In genomic region chr1:151402764-151403163, GRCh38 we compare ENCODE assay signal across 21 cellular contexts. TPM values are rescaled to one million over a fixed set of nuclear protein-coding genes. Genes with fewer than 3 reads are reported as not detected.
DNase-seq lines count a peak whose midpoint lies in the region; ATAC-seq and TF ChIP-seq lines count a peak whose summit lies in the region.
"Had no signal": no experiment of that assay in that cellular context is flagged by ENCODE, and none has a peak within 500 bp of the region (broad histone marks: within the 10 kb centered on the region; RNA-seq: fewer than 3 reads in every experiment).

No MANE protein-coding gene starts in this region.

- CTCF ChIA-PET in activated CD8-positive, alpha-beta memory T cell treated with anti-CD3 and anti-CD28 coated beads, Interleukin-2, amount 10 ng/mL, durations not matched to agents 7 days and 5 days (lab: Charles Lee): interaction anchor here (1.2 to 1.3 kb wide), 2 partner anchors 62 to 122 kb away, joined by 3 to 4 read pairs; no protein-coding TSS in a partner anchor

- no peaks in the 10 kb centered on the region for H3K9me3 Mint-ChIP-seq in activated CD8-positive, alpha-beta memory T cell treated with anti-CD3 and anti-CD28 coated beads, Interleukin-2, amount 10 ng/mL, durations not matched to agents 7 days and 5 days (ENCODE audit: low read depth)
- H3K9me3 Mint-ChIP-seq in HFFc6 (no peaks in the 10 kb centered on the region), nephron progenitor cell (no peaks in the 10 kb centered on the region)
- no peaks in the 10 kb centered on the region for H3K9me3 Mint-ChIP-seq in central memory CD8-positive, alpha-beta T cell
- H3K9me3 Mint-ChIP-seq: activated T-helper 17 cell treated with anti-CD3 and anti-CD28 coated beads, Interleukin-2, amount 50 U/mL, for 72 hours had no signal

- DNase-seq in activated CD8-positive, alpha-beta memory T cell treated with anti-CD3 and anti-CD28 coated beads, Interleukin-2, amount 10 ng/mL, durations not matched to agents 7 days and 5 days: no peak
- no peak for DNase-seq in activated CD8-positive, alpha-beta memory T cell treated with anti-CD3 and anti-CD28 coated beads, Interleukin-2, amount 50 U/mL, for 4 hours
- DNase-seq in HFFc6 (no peak), nephron progenitor cell (no peak), NCI-H2029 treated with DMSO at 0.1 percent for 48 hours (lab: John Stamatoyannopoulos, UW) (no peak), HuH-7.5 (ENCODE audit: low spot score) (no peak)
- no peak for DNase-seq in central memory CD8-positive, alpha-beta T cell (ENCODE audit: low spot score in 2 of 2)
- DNase-seq: activated CD4-positive, alpha-beta T cell treated with anti-CD3 and anti-CD28 coated beads, Interleukin-2, amount 50 U/mL, for 1 hour; amygdala; effector memory CD4-positive, alpha-beta T cell; GOT3; heart right ventricle; MM.1S; NCI-H1694 treated with DMSO at 0.1 percent for 48 hours; NK-92 treated with Interleukin-12 subunit alpha and Interleukin-12 subunit beta, amount 100 ng/mL, for 24 hours; retina; stimulated activated CD4-positive, alpha-beta T cell treated with anti-CD3 and anti-CD28 coated beads, Interleukin-15, amount 100 ng/mL, for 24 hours; stimulated activated naive CD4-positive, alpha-beta T cell treated with Interleukin-2 at 50 U/mL for 16 hours; trophoblast cell had no signal

- H3K4me3 Mint-ChIP-seq in activated CD8-positive, alpha-beta memory T cell treated with anti-CD3 and anti-CD28 coated beads, Interleukin-2, amount 10 ng/mL, durations not matched to agents 7 days and 5 days: no peak overlapping the region
- H3K4me3 Mint-ChIP-seq in HFFc6 (no peak overlapping the region), nephron progenitor cell (no peak overlapping the region)
- H3K4me3 Mint-ChIP-seq in central memory CD8-positive, alpha-beta T cell: no peak overlapping the region

- peak overlapping the region; percentile 61 for H3K27ac Mint-ChIP-seq in activated CD8-positive, alpha-beta memory T cell treated with anti-CD3 and anti-CD28 coated beads, Interleukin-2, amount 10 ng/mL, durations not matched to agents 7 days and 5 days
- peak overlapping the region; percentile 14; the same call in 1 of the 2 replicates for H3K27ac Mint-ChIP-seq in HFFc6
- H3K27ac Mint-ChIP-seq in central memory CD8-positive, alpha-beta T cell (ENCODE audit: low read depth): peak overlapping the region; percentile 22
- peak overlapping the region; percentile 81 for H3K27ac Mint-ChIP-seq in nephron progenitor cell

- no peak for TF ChIP-seq CTCF in HFFc6 (IDR thresholded peaks at IDR 0.05)
- TF ChIP-seq CTCF in nephron progenitor cell (IDR thresholded peaks at IDR 0.05): no peak

- no peaks in the 10 kb centered on the region for H3K27me3 Mint-ChIP-seq in activated CD8-positive, alpha-beta memory T cell treated with anti-CD3 and anti-CD28 coated beads, Interleukin-2, amount 10 ng/mL, durations not matched to agents 7 days and 5 days
- no peaks in the 10 kb centered on the region for H3K27me3 Mint-ChIP-seq in HFFc6 (ENCODE audit: insufficient read depth)
- no peaks in the 10 kb centered on the region for H3K27me3 Mint-ChIP-seq in central memory CD8-positive, alpha-beta T cell
- peaks cover 6% of the 10 kb centered on the region for H3K27me3 Mint-ChIP-seq in nephron progenitor cell (ENCODE audit: low read depth, poor library complexity)
- H3K27me3 Mint-ChIP-seq: activated T-helper 17 cell treated with anti-CD3 and anti-CD28 coated beads, Interleukin-2, amount 50 U/mL, for 72 hours had no signal

- H3K36me3 Mint-ChIP-seq in activated CD8-positive, alpha-beta memory T cell treated with anti-CD3 and anti-CD28 coated beads, Interleukin-2, amount 10 ng/mL, durations not matched to agents 7 days and 5 days: peaks cover 50% of the 10 kb centered on the region
- H3K36me3 Mint-ChIP-seq in HFFc6 (ENCODE audit: low read depth) (peaks cover 51% of the 10 kb centered on the region), nephron progenitor cell (ENCODE audit: low read depth) (peaks cover 58% of the 10 kb centered on the region)
- H3K36me3 Mint-ChIP-seq in central memory CD8-positive, alpha-beta T cell (ENCODE audit: insufficient read depth): peaks cover 60% of the 10 kb centered on the region

- ATAC-seq in activated CD8-positive, alpha-beta memory T cell treated with anti-CD3 and anti-CD28 coated beads, Interleukin-2, amount 10 ng/mL, durations not matched to agents 7 days and 5 days: no peak
- no peak for ATAC-seq in central memory CD8-positive, alpha-beta T cell (replicated peaks; ENCODE audit: extremely low read depth, poor library complexity, severe bottlenecking)
- ATAC-seq in GM18907 (IDR thresholded peaks at IDR 0.05; ENCODE audit: unreplicated experiment): no peak
- ATAC-seq: activated T-helper 17 cell treated with anti-CD3 and anti-CD28 coated beads, Interleukin-2, amount 50 U/mL, for 72 hours; heart right ventricle had no signal

- peaks cover 34% of the 10 kb centered on the region for H3K4me1 Mint-ChIP-seq in activated CD8-positive, alpha-beta memory T cell treated with anti-CD3 and anti-CD28 coated beads, Interleukin-2, amount 10 ng/mL, durations not matched to agents 7 days and 5 days
- H3K4me1 Mint-ChIP-seq in HFFc6 (ENCODE audit: low read depth) (peaks cover 35% of the 10 kb centered on the region), nephron progenitor cell (peaks cover 32% of the 10 kb centered on the region)
- H3K4me1 Mint-ChIP-seq in central memory CD8-positive, alpha-beta T cell: peaks cover 24% of the 10 kb centered on the region

RNA-seq across cellular contexts. Expression of gene PSMB4, which starts 3.4 kb away (rescaled TPM):
- total RNA-seq in activated CD8-positive, alpha-beta memory T cell treated with anti-CD3 and anti-CD28 coated beads, Interleukin-2, amount 10 ng/mL, durations not matched to agents 7 days and 5 days: 100 to 1,000 TPM; 284 to 365 TPM
- 100 to 1,000 TPM; 342 to 409 (median 371) TPM for total RNA-seq in HFFc6 (2021; fragmentation: NEBNext Ultra II Directional; extraction: Animal tissue kit (Norgen Biotek cat#: 25700))

RNA-seq across cellular contexts. Expression of gene SELENBP1, which starts 30.3 kb away (rescaled TPM):
- total RNA-seq in activated CD8-positive, alpha-beta memory T cell treated with anti-CD3 and anti-CD28 coated beads, Interleukin-2, amount 10 ng/mL, durations not matched to agents 7 days and 5 days: not detected
- 10 to 100 TPM; 11.2 to 15.6 (median 14.6) TPM for total RNA-seq in HFFc6 (2021; fragmentation: NEBNext Ultra II Directional; extraction: Animal tissue kit (Norgen Biotek cat#: 25700))
- total RNA-seq: activated T-helper 17 cell treated with anti-CD3 and anti-CD28 coated beads, Interleukin-2, amount 50 U/mL, for 72 hours had no signal

RNA-seq across cellular contexts. Expression of gene RFX5, which starts 55.7 kb away (rescaled TPM):
- 100 to 1,000 TPM; 109 to 139 TPM for total RNA-seq in activated CD8-positive, alpha-beta memory T cell treated with anti-CD3 and anti-CD28 coated beads, Interleukin-2, amount 10 ng/mL, durations not matched to agents 7 days and 5 days
- 10 to 100 TPM; 32.1 to 39.0 (median 35.7) TPM for total RNA-seq in HFFc6 (2021; fragmentation: NEBNext Ultra II Directional; extraction: Animal tissue kit (Norgen Biotek cat#: 25700))

RNA-seq across cellular contexts. Expression of gene POGZ, which starts 56.5 kb away (rescaled TPM):
- 10 to 100 TPM; 79.6 to 83.5 TPM for total RNA-seq in activated CD8-positive, alpha-beta memory T cell treated with anti-CD3 and anti-CD28 coated beads, Interleukin-2, amount 10 ng/mL, durations not matched to agents 7 days and 5 days
- total RNA-seq in HFFc6 (2021; fragmentation: NEBNext Ultra II Directional; extraction: Animal tissue kit (Norgen Biotek cat#: 25700)): 10 to 100 TPM; 34.9 to 40.3 (median 37.9) TPM

Comparison
In these comparisons a context has a peak if more than half of its experiments do, and no peak if none do; other contexts are left out.
1. H3K27ac Mint-ChIP-seq: peak in every context shown above with its lines; median percentile 81 in nephron progenitor cell; 61 in activated CD8-positive, alpha-beta memory T cell treated with anti-CD3 and anti-CD28 coated beads, Interleukin-2, amount 10 ng/mL, durations not matched to agents 7 days and 5 days; 22 in central memory CD8-positive, alpha-beta T cell; 14 in HFFc6.
2. RNA of gene SELENBP1, which starts 30.3 kb away (total RNA-seq): 11.2 to 15.6 TPM in HFFc6; not detected in activated CD8-positive, alpha-beta memory T cell treated with anti-CD3 and anti-CD28 coated beads, Interleukin-2, amount 10 ng/mL, durations not matched to agents 7 days and 5 days; every median in the first group is over 10 times any median in the second.